8 cellular contexts compared by ENCODE assay signal in the genomic region with DNA sequence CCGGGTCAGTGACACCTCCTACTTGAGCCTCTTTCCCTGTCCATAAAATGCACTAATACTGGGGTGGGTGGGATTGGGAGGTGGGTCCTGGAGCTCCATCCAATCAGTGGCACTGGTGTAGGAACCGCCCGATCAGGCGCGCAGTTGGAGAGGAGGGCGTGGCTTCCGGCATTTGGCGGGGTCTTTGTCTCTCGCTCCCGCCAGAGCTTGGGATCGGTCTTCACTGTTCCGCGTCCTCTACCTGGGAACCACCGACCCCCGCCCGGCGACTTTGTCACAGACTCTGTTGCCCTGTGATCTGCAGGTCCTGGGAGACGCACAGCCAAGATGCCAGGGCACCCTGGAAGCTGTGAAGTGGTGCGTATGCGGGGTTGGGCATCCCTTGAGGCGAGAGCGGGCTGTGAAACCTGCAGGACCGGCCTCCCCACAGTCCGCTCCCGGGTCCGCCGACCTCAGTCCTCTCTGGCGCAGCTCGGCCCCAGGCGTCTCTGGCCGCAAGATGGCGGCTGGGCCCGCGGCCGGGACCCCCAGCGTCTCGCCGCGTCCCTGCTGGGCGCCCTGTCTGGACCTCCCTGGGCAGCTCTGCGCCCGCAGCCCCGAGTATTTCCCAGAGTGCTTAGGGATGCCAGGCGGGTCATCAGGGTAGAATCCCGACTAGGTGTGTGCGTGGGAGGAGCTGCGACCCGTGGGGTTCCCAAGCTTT. TPM values are rescaled to one million over a fixed set of nuclear protein-coding genes. Genes with fewer than 3 reads are reported as not detected.
DNase-seq lines count a peak whose midpoint lies in the region; ATAC-seq, FAIRE-seq and TF ChIP-seq lines count a peak whose summit lies in the region.

No MANE protein-coding gene starts in this region.

- no peaks in the 10 kb centered on the region for H3K36me3 Mint-ChIP-seq in activated T-helper 1 cell treated with anti-CD3 and anti-CD28 coated beads, Interleukin-12 subunit alpha, Interleukin-12 subunit beta, Interleukin-2, Interleukin-4 antibody, amounts not matched to agents 30 ng/mL and 10 ng/mL and 1 ng/mL, durations not matched to agents 14 hours and 24 hours and 36 hours (ENCODE audit: low read depth)

- H3K9me3 Mint-ChIP-seq in activated T-helper 1 cell treated with anti-CD3 and anti-CD28 coated beads, Interleukin-12 subunit alpha, Interleukin-12 subunit beta, Interleukin-2, Interleukin-4 antibody, amounts not matched to agents 30 ng/mL and 10 ng/mL and 1 ng/mL, durations not matched to agents 14 hours and 24 hours and 36 hours = peaks cover 51% of the 10 kb centered on the region

- WGBS in liver = 2% methylated on average over 48 of the region's 48 CpGs
- 48% methylated on average over 25 of the region's 48 CpGs for WGBS in HepG2 (ENCODE audit: low lambda C conversion rate)
- WGBS in heart left ventricle, 4 donors = 0 to 2% (median 0%) methylated on average over 10 to 48 of the region's 48 CpGs

- no peak for TF ChIP-seq POLR2A in HepG2 (IDR thresholded peaks at IDR 0.05; ENCODE audit: insufficient read depth in 1 of 2, low read depth in 2 of 2, low read length in 2 of 2)
- TF ChIP-seq POLR2A in heart left ventricle (IDR thresholded peaks at IDR 0.05) = no peak

- H3K9ac ChIP-seq in liver (ENCODE audit: low read depth in 1 of 2, low read length in 2 of 2) (no peak overlapping the region), HepG2 (ENCODE audit: insufficient read depth, low read depth, low read length) (no peak overlapping the region), parathyroid adenoma (no peak overlapping the region)

- H3K27ac ChIP-seq in liver (ENCODE audit: low read depth in 1 of 2, low read length in 2 of 2) = no peak overlapping the region
- no peak overlapping the region for H3K27ac ChIP-seq in HepG2 (ENCODE audit: extremely low read length, insufficient read depth, low read length)
- peak overlapping the region in 3 of 12 donors; percentile 4 to 39 (median 30) for H3K27ac ChIP-seq in heart left ventricle
- H3K27ac ChIP-seq in parathyroid adenoma = no peak overlapping the region

- no peaks in the 10 kb centered on the region for H3K4me1 Mint-ChIP-seq in activated T-helper 1 cell treated with anti-CD3 and anti-CD28 coated beads, Interleukin-12 subunit alpha, Interleukin-12 subunit beta, Interleukin-2, Interleukin-4 antibody, amounts not matched to agents 30 ng/mL and 10 ng/mL and 1 ng/mL, durations not matched to agents 14 hours and 24 hours and 36 hours (ENCODE audit: low read depth)

- no peak for TF ChIP-seq CTCF in liver (IDR thresholded peaks at IDR 0.05; ENCODE audit: low read depth, low read length, missing input control)
- TF ChIP-seq CTCF in HepG2 (CRISPR knock-in tag; IDR thresholded peaks at IDR 0.05) = no peak
- no peak for TF ChIP-seq CTCF in heart left ventricle (IDR thresholded peaks at IDR 0.05)
- TF ChIP-seq CTCF in parathyroid adenoma (IDR thresholded peaks at IDR 0.05) = no peak

- no peaks in the 10 kb centered on the region for H4K20me1 ChIP-seq in HepG2 (ENCODE audit: insufficient read depth, low read length)

- peak overlapping the region; percentile 30 for H3K4me3 Mint-ChIP-seq in activated T-helper 1 cell treated with anti-CD3 and anti-CD28 coated beads, Interleukin-12 subunit alpha, Interleukin-12 subunit beta, Interleukin-2, Interleukin-4 antibody, amounts not matched to agents 30 ng/mL and 10 ng/mL and 1 ng/mL, durations not matched to agents 14 hours and 24 hours and 36 hours

- no TSS peak for BruUV-seq in HepG2 (replicated peaks; lab: Mats Ljungman, UMichigan)

- H3K4me3 ChIP-seq in liver (ENCODE audit: low read depth in 1 of 3, low read length in 3 of 3) = peak overlapping the region in 2 of 3 donors; percentile 44 to 51
- H3K4me3 ChIP-seq in HepG2 (replicated peaks in 1 of 3; ENCODE audit: insufficient read depth in 1 of 3, low read depth in 2 of 3, low read length in 3 of 3) = no peak overlapping the region
- H3K4me3 ChIP-seq in heart left ventricle = peak overlapping the region; percentile 39 to 91 (median 67)
- H3K4me3 ChIP-seq in parathyroid adenoma (ENCODE audit: low read depth, low read length) = peak overlapping the region; percentile 75

- H3K27me3 ChIP-seq in liver (ENCODE audit: control insufficient read depth in 4 of 4, insufficient read depth in 4 of 4, low read length in 3 of 4) (peaks cover 0 to 20% (median 0%) of the 10 kb centered on the region in 4 donors), HepG2 (ENCODE audit: control insufficient read depth in 1 of 2, insufficient read depth in 2 of 2, low read length in 2 of 2) (no peaks in the 10 kb centered on the region), heart left ventricle (peaks cover 0 to 21% (median 5%) of the 10 kb centered on the region in 9 donors), parathyroid adenoma (ENCODE audit: control insufficient read depth, insufficient read depth, low read length) (no peaks in the 10 kb centered on the region)

- ATAC-seq in HepG2 (no peak), heart left ventricle (peak; percentile 70 to 89 (median 88))

- H3K9me3 ChIP-seq in liver (ENCODE audit: control insufficient read depth in 4 of 4, low read length in 3 of 4) (peaks cover 0 to 6% (median 3%) of the 10 kb centered on the region in 4 donors), HepG2 (ENCODE audit: low read length) (peaks cover 72% of the 10 kb centered on the region), heart left ventricle (no peaks in the 10 kb centered on the region), parathyroid adenoma (ENCODE audit: control insufficient read depth, low read length) (no peaks in the 10 kb centered on the region)

- H3K4me1 ChIP-seq in liver (ENCODE audit: control insufficient read depth in 4 of 4, insufficient read depth in 4 of 4, low read length in 3 of 4) = peaks cover 0 to 4% (median 2%) of the 10 kb centered on the region in 4 donors
- no peaks in the 10 kb centered on the region for H3K4me1 ChIP-seq in HepG2 (ENCODE audit: insufficient read depth, low read length)
- H3K4me1 ChIP-seq in heart left ventricle = peaks cover 0 to 30% (median 11%) of the 10 kb centered on the region in 12 donors
- no peaks in the 10 kb centered on the region for H3K4me1 ChIP-seq in parathyroid adenoma

- CTCF ChIA-PET in HepG2 (lab: Yijun Ruan, JAX; ENCODE audit: low intra/inter-chr PET ratio, low total read pairs) = no interaction called here

- H3K79me2 ChIP-seq in HepG2 (ENCODE audit: insufficient read depth, low read length) = no peaks in the 10 kb centered on the region
- no peaks in the 10 kb centered on the region for H3K79me2 ChIP-seq in parathyroid adenoma

- no peaks in the 10 kb centered on the region for H3K27me3 Mint-ChIP-seq in activated T-helper 1 cell treated with anti-CD3 and anti-CD28 coated beads, Interleukin-12 subunit alpha, Interleukin-12 subunit beta, Interleukin-2, Interleukin-4 antibody, amounts not matched to agents 30 ng/mL and 10 ng/mL and 1 ng/mL, durations not matched to agents 14 hours and 24 hours and 36 hours (ENCODE audit: insufficient read depth)

- H3K36me3 ChIP-seq in liver (ENCODE audit: control insufficient read depth in 4 of 4, insufficient read depth in 3 of 4, low read depth in 1 of 4, low read length in 3 of 4) = no peaks in the 10 kb centered on the region
- no peaks in the 10 kb centered on the region for H3K36me3 ChIP-seq in HepG2 (replicated peaks in 1 of 2; ENCODE audit: control insufficient read depth in 1 of 2, insufficient read depth in 2 of 2, low read length in 2 of 2)
- no peaks in the 10 kb centered on the region for H3K36me3 ChIP-seq in heart left ventricle
- H3K36me3 ChIP-seq in parathyroid adenoma (ENCODE audit: control insufficient read depth, insufficient read depth, low read length) = no peaks in the 10 kb centered on the region

- H2AFZ ChIP-seq in HepG2 (ENCODE audit: low read length) (no peak overlapping the region), parathyroid adenoma (peak overlapping the region; percentile 60)

- no peak for TF ChIP-seq EP300 in HepG2 (IDR thresholded peaks at IDR 0.05; ENCODE audit: low read depth in 2 of 2, low read length in 2 of 2)
- no peak for TF ChIP-seq EP300 in HepG2 (CRISPR knock-in tag; IDR thresholded peaks at IDR 0.05; ENCODE audit: borderline replicate concordance)

- H3K27ac Mint-ChIP-seq in activated T-helper 1 cell treated with anti-CD3 and anti-CD28 coated beads, Interleukin-12 subunit alpha, Interleukin-12 subunit beta, Interleukin-2, Interleukin-4 antibody, amounts not matched to agents 30 ng/mL and 10 ng/mL and 1 ng/mL, durations not matched to agents 14 hours and 24 hours and 36 hours = no peak overlapping the region

- FAIRE-seq in HepG2 (lab: Jason Lieb, UNC) = no peak

- in situ Hi-C loops in HepG2 (cut with HindIII; ENCODE audit: extremely low pct_ligation_motif_present, low pct_unique_long_range_greater_than_20kb) = no loop called here

- DNase-seq in HepG2 (ENCODE audit: low spot score) (no peak), NCI-H1436 treated with DMSO at 0.1 percent for 48 hours (lab: John Stamatoyannopoulos, UW) (peak; percentile 60), heart left ventricle (peak; percentile 62 to 75 (median 67)), posterior vena cava (ENCODE audit: low spot score) (no peak)
- DNase-seq in activated T-helper 1 cell treated with anti-CD3 and anti-CD28 coated beads, Interleukin-12 subunit alpha, Interleukin-12 subunit beta, Interleukin-2, Interleukin-4 antibody, amounts not matched to agents 30 ng/mL and 10 ng/mL and 1 ng/mL, durations not matched to agents 14 hours and 24 hours and 36 hours (ENCODE audit: low spot score) = no peak
- DNase-seq in activated CD4-positive, CD25-positive, alpha-beta regulatory T cell treated with anti-CD3 and anti-CD28 coated beads, Interleukin-2, amount 50 U/mL, for 72 hours = no peak

- intact Hi-C loops in HepG2 (cut with micrococcal nuclease; ENCODE audit: unreplicated experiment) (no loop called here), heart left ventricle (cut with DNase I) (no loop called here), posterior vena cava (cut with DNase I) (no loop called here)
- intact Hi-C loops in activated T-helper 1 cell treated with anti-CD3 and anti-CD28 coated beads, Interleukin-12 subunit alpha, Interleukin-12 subunit beta, Interleukin-2, Interleukin-4 antibody, amounts not matched to agents 30 ng/mL and 10 ng/mL and 1 ng/mL, durations not matched to agents 14 hours and 24 hours and 36 hours (cut with micrococcal nuclease) = no loop called here

- H3K4me2 ChIP-seq in HepG2 (ENCODE audit: low read depth, low read length) (no peak overlapping the region), parathyroid adenoma (ENCODE audit: low read length) (peak overlapping the region; percentile 88)

- no peak for TF ChIP-seq RAD21 in liver (IDR thresholded peaks at IDR 0.05)
- TF ChIP-seq RAD21 in HepG2 (CRISPR knock-in tag; IDR thresholded peaks at IDR 0.05) = no peak

- POLR2A ChIA-PET in HepG2 (lab: Yijun Ruan, JAX) = no interaction called here

RNA-seq across cellular contexts. Expression of a gene that starts 41.6 kb away (rescaled TPM):
- total RNA-seq in liver = 1 to 10 TPM in 1 of 2 donors, under 1 TPM in 1; 0.08 to 3.2 TPM
- polyA plus RNA-seq in liver = not detected
- total RNA-seq in HepG2 (2016; rRNA removed; fragmentation: Illumina TruSeq; extraction: Trizol) = 0.07 and 0.08 TPM in 2 replicates
- total RNA-seq in HepG2 (2016; cell fraction: cytosol; rRNA removed; fragmentation: Illumina TruSeq; extraction: Trizol; ENCODE audit: low read depth) = not detected in 2 replicates
- 0.15 and 0.26 TPM in 2 replicates for total RNA-seq in HepG2 (2016; cell fraction: insoluble cytoplasmic fraction; rRNA removed; fragmentation: Illumina TruSeq; extraction: Trizol)
- total RNA-seq in HepG2 (2016; cell fraction: membrane; rRNA removed; fragmentation: Illumina TruSeq; extraction: Trizol) = not detected in 2 replicates
- total RNA-seq in HepG2 (2016; cell fraction: nucleus; rRNA removed; fragmentation: Illumina TruSeq; extraction: Trizol) = 0.16 TPM in 1 of 2 replicates, not detected in the other
- not detected in 2 replicates for polyA plus RNA-seq in HepG2 (2011; rRNA removed)
- polyA plus RNA-seq in HepG2 (2011; cell fraction: cytosol; rRNA removed) = not detected in 2 replicates
- not detected in 2 replicates for polyA plus RNA-seq in HepG2 (2011; cell fraction: nucleus; rRNA removed)
- not detected in 2 replicates for polyA plus RNA-seq in HepG2 (2012)
- not detected in 2 replicates for polyA plus RNA-seq in HepG2 (2016; cell fraction: cytosol; fragmentation: Illumina TruSeq; extraction: Trizol; ENCODE audit: low read depth)
- polyA plus RNA-seq in HepG2 (2016; cell fraction: insoluble cytoplasmic fraction; fragmentation: Illumina TruSeq; extraction: Trizol; ENCODE audit: low read depth) = not detected in 2 replicates
- not detected in 2 replicates for polyA plus RNA-seq in HepG2 (2016; cell fraction: membrane; fragmentation: Illumina TruSeq; extraction: Trizol; ENCODE audit: low read depth)
- not detected in 2 replicates for polyA plus RNA-seq in HepG2 (2016; cell fraction: nucleus; fragmentation: Illumina TruSeq; extraction: Trizol; ENCODE audit: insufficient read depth, low read depth)
- not detected in 2 replicates for polyA minus RNA-seq in HepG2 (2011; rRNA and poly(A)+ RNA removed; ENCODE audit: low replicate concordance)
- polyA minus RNA-seq in HepG2 (2011; cell fraction: cytosol; rRNA and poly(A)+ RNA removed) = not detected in 2 replicates
- polyA minus RNA-seq in HepG2 (2011; cell fraction: nucleus; rRNA and poly(A)+ RNA removed) = not detected in 2 replicates
- 0.21 and 0.32 TPM in 2 replicates for total RNA-seq in activated T-helper 1 cell treated with anti-CD3 and anti-CD28 coated beads, Interleukin-12 subunit alpha, Interleukin-12 subunit beta, Interleukin-2, Interleukin-4 antibody, amounts not matched to agents 30 ng/mL and 10 ng/mL and 1 ng/mL, durations not matched to agents 14 hours and 24 hours and 36 hours
- total RNA-seq in heart left ventricle = under 1 TPM in 4 of 9 donors, not detected in 5; 0.16 to 0.40 (median 0.22) TPM
- polyA plus RNA-seq in heart left ventricle = not detected
- total RNA-seq in posterior vena cava = 1 to 10 TPM in 1 of 2 donors, under 1 TPM in 1; 0.33 to 1.0 TPM

Comparison
In these comparisons a context has a peak if more than half of its experiments do, and no peak if none do; other contexts are left out.
1. H3K4me3 ChIP-seq: peak in liver (2 of 3), heart left ventricle (12 of 12) and parathyroid adenoma (single experiment); none in HepG2 (0 of 3).
2. DNase-seq: peak in NCI-H1436 treated with DMSO at 0.1 percent for 48 hours (single experiment) and heart left ventricle (5 of 5); none in HepG2 (single experiment), activated T-helper 1 cell treated with anti-CD3 and anti-CD28 coated beads, Interleukin-12 subunit alpha, Interleukin-12 subunit beta, Interleukin-2, Interleukin-4 antibody, amounts not matched to agents 30 ng/mL and 10 ng/mL and 1 ng/mL, durations not matched to agents 14 hours and 24 hours and 36 hours (single experiment), posterior vena cava (single experiment) and activated CD4-positive, CD25-positive, alpha-beta regulatory T cell treated with anti-CD3 and anti-CD28 coated beads, Interleukin-2, amount 50 U/mL, for 72 hours (single experiment).